In the genomic region with DNA sequence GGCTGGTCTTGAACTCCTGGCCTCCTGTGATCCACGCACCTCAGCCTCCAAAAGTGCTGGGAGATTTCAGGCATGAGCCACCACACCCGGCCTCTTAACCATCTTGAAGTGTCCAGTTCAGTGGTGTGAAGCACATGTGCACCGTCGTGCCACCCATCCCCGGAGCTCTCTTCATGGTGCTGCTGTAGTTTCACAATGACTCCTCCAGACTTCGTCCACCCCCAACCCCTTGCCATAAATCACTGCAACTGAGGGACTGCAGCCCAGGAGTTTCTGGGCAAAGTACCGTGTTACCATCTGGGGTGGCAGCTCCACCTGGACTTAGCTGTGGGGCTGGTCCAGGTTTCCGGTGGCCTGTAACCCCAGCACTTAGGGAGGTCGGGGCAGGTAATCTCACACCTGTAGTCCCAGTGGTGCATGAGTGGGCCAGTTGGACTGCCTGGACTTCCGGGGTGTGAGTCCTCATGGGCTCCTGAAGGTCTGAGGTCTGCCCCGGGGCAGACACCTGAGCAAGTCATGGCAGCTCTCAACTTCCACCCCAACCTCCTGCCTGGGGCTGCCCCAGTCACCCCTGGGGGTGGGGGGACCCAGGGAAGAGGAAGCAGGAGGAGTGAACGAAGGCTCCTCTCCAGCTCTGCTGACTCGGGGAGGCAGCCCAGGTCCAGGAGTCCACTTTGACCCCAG, we compare ENCODE assay signal across 23 cellular contexts. TPM values are rescaled to one million over a fixed set of nuclear protein-coding genes. Genes with fewer than 3 reads are reported as not detected.
A peak's percentile ranks its signal among the peaks of the same experiment; 100 is the strongest.
DNase-seq lines count a peak whose midpoint lies in the region; ATAC-seq and TF ChIP-seq lines count a peak whose summit lies in the region.
"Had no signal": no experiment of that assay in that cellular context is flagged by ENCODE, and none has a peak within 500 bp of the region (broad histone marks: within the 10 kb centered on the region; RNA-seq: fewer than 3 reads in every experiment).

No MANE protein-coding gene starts in this region.

- no peak overlapping the region for H3K9ac ChIP-seq in endodermal cell (ENCODE audit: extremely low read depth, low read length, poor library complexity, severe bottlenecking)
- H3K9ac ChIP-seq: BLaER1 treated with 17β-estradiol and CSF1 and Interleukin-3, amounts not matched to agents 10 nM and 100 nM had no signal

- H3K9me3 Mint-ChIP-seq in endodermal cell = no peaks in the 10 kb centered on the region
- H3K9me3 Mint-ChIP-seq: activated CD8-positive, alpha-beta T cell treated with anti-CD3 and anti-CD28 coated beads for 36 hours; activated naive CD4-positive, alpha-beta T cell treated with anti-CD3 and anti-CD28 coated beads for 36 hours had no signal

- H3K4me3 Mint-ChIP-seq in endodermal cell = no peak overlapping the region
- H3K4me3 Mint-ChIP-seq: activated CD8-positive, alpha-beta T cell treated with anti-CD3 and anti-CD28 coated beads for 36 hours; activated naive CD4-positive, alpha-beta T cell treated with anti-CD3 and anti-CD28 coated beads for 36 hours had no signal

- H3K27me3 Mint-ChIP-seq in endodermal cell (ENCODE audit: insufficient read depth) = peaks cover 6% of the 10 kb centered on the region
- H3K27me3 Mint-ChIP-seq: activated CD8-positive, alpha-beta T cell treated with anti-CD3 and anti-CD28 coated beads for 36 hours had no signal

- ATAC-seq in GM19468 (IDR thresholded peaks at IDR 0.05; ENCODE audit: extremely low read depth, unreplicated experiment) (peak; percentile 50), GM19452 (IDR thresholded peaks at IDR 0.05; ENCODE audit: unreplicated experiment) (no peak)
- ATAC-seq: activated CD8-positive, alpha-beta T cell treated with anti-CD3 and anti-CD28 coated beads for 36 hours had no signal

- H3K4me3 ChIP-seq in GM06990 (replicated peaks; ENCODE audit: low read depth, low read length) = no peak overlapping the region
- H3K4me3 ChIP-seq in epithelial cell of esophagus (ENCODE audit: low read length) = no peak overlapping the region
- no peak overlapping the region for H3K4me3 ChIP-seq in endodermal cell (ENCODE audit: low read length)
- H3K4me3 ChIP-seq: BLaER1 treated with 17β-estradiol and CSF1 and Interleukin-3, amounts not matched to agents 10 nM and 100 nM; right atrium auricular region; SJCRH30 had no signal

- DNase-seq in GM06990 (ENCODE audit: extremely low read depth, insufficient read length) = peak; percentile 54
- DNase-seq in HPDE6-E6E7 (ENCODE audit: extremely low spot score) = peak; percentile 78
- DNase-seq in epithelial cell of esophagus (ENCODE audit: low read depth) = peak; percentile 52
- no peak for DNase-seq in SKM-1 (lab: John Stamatoyannopoulos, UW; ENCODE audit: unreplicated experiment)
- no peak for DNase-seq in endodermal cell
- no peak for DNase-seq in NCI-H2081 (lab: John Stamatoyannopoulos, UW)
- DNase-seq: activated CD4-positive, CD25-positive, alpha-beta regulatory T cell; activated CD8-positive, alpha-beta T cell treated with anti-CD3 and anti-CD28 coated beads for 36 hours; activated naive CD4-positive, alpha-beta T cell treated with anti-CD3 and anti-CD28 coated beads for 36 hours; activated T-cell treated with anti-CD3 and anti-CD28 coated beads, Interleukin-2, amount 50 U/mL, for 1 hour; aorta; effector CD4-positive, alpha-beta T cell; HCEC 1CT; head of caudate nucleus; Karpas-422; NCI-H1092; NCI-H69; occipital lobe; SJCRH30 had no signal

- H3K9me3 ChIP-seq in endodermal cell (ENCODE audit: control insufficient read depth, low read length) = no peaks in the 10 kb centered on the region
- H3K9me3 ChIP-seq: BLaER1 treated with 17β-estradiol and CSF1 and Interleukin-3, amounts not matched to agents 10 nM and 100 nM; right atrium auricular region; SJCRH30 had no signal

- 92 to 93% methylated on average over 7 to 13 of the region's 13 CpGs for WGBS in endodermal cell (ENCODE audit: insufficient coverage in 1 of 2, insufficient read length in 1 of 2), 2 experiments

- H3K27ac ChIP-seq in endodermal cell (ENCODE audit: low read depth, low read length) = no peak overlapping the region
- H3K27ac ChIP-seq: BLaER1 treated with 17β-estradiol and CSF1 and Interleukin-3, amounts not matched to agents 10 nM and 100 nM; right atrium auricular region; SJCRH30 had no signal

- TF ChIP-seq CTCF in GM06990 (IDR thresholded peaks at IDR 0.05; ENCODE audit: insufficient read depth, low read length, poor library complexity, severe bottlenecking) (no peak), epithelial cell of esophagus (IDR thresholded peaks at IDR 0.05; ENCODE audit: insufficient read depth, low read depth, low read length, missing control alignments) (no peak), endodermal cell (conservative IDR thresholded peaks at IDR 0.05) (no peak)

- no peak overlapping the region for H3K27ac Mint-ChIP-seq in endodermal cell
- H3K27ac Mint-ChIP-seq: activated CD8-positive, alpha-beta T cell treated with anti-CD3 and anti-CD28 coated beads for 36 hours; activated naive CD4-positive, alpha-beta T cell treated with anti-CD3 and anti-CD28 coated beads for 36 hours had no signal

- no peaks in the 10 kb centered on the region for H3K36me3 ChIP-seq in GM06990 (ENCODE audit: control insufficient read depth, insufficient read depth, low read length)
- no peaks in the 10 kb centered on the region for H3K36me3 ChIP-seq in endodermal cell (ENCODE audit: control insufficient read depth, insufficient read depth, low read length)
- H3K36me3 ChIP-seq: BLaER1 treated with 17β-estradiol and CSF1 and Interleukin-3, amounts not matched to agents 10 nM and 100 nM; right atrium auricular region; SJCRH30 had no signal

- H3K36me3 Mint-ChIP-seq in endodermal cell (ENCODE audit: low read depth) = no peaks in the 10 kb centered on the region

- H3K27me3 ChIP-seq in GM06990 (replicated peaks; ENCODE audit: control insufficient read depth, insufficient read depth, low read length) (no peaks in the 10 kb centered on the region), endodermal cell (ENCODE audit: control insufficient read depth, insufficient read depth, low read length, poor library complexity, severe bottlenecking) (no peaks in the 10 kb centered on the region)
- H3K27me3 ChIP-seq: right atrium auricular region, SJCRH30 had no signal

- H3K4me1 Mint-ChIP-seq in endodermal cell = no peaks in the 10 kb centered on the region

- H3K4me1 ChIP-seq in endodermal cell (ENCODE audit: control insufficient read depth, insufficient read depth, low read length) = no peaks in the 10 kb centered on the region
- H3K4me1 ChIP-seq: right atrium auricular region had no signal

RNA-seq across cellular contexts. Expression of a gene that starts 6.6 kb away (rescaled TPM):
- total RNA-seq in endodermal cell = 10 to 100 TPM; 12.7 to 15.2 TPM
- polyA plus RNA-seq in endodermal cell (2013, experiment 1 of 2) = 6.5 TPM
- polyA plus RNA-seq in endodermal cell (2013, experiment 2 of 2) = 5.6 TPM

RNA-seq across cellular contexts. Expression of a gene that starts 24.1 kb away (rescaled TPM):
- 10 to 100 TPM; 36.0 to 36.9 TPM for total RNA-seq in endodermal cell
- polyA plus RNA-seq in endodermal cell (2013, experiment 1 of 2) = 31.5 TPM
- polyA plus RNA-seq in endodermal cell (2013, experiment 2 of 2) = 28.4 TPM

RNA-seq across cellular contexts. Expression of a gene that starts 47.0 kb away (rescaled TPM):
- total RNA-seq in endodermal cell = 100 to 1,000 TPM; 174 to 176 TPM
- 151 TPM for polyA plus RNA-seq in endodermal cell (2013, experiment 1 of 2)
- 140 TPM for polyA plus RNA-seq in endodermal cell (2013, experiment 2 of 2)

Comparison
In these comparisons a context has a peak if more than half of its experiments do, and no peak if none do; other contexts are left out.
1. DNase-seq: peak in GM06990 (single experiment), HPDE6-E6E7 (single experiment) and epithelial cell of esophagus (single experiment); none in SKM-1 (single experiment), endodermal cell (single experiment) and NCI-H2081 (0 of 2).